Comparison of ENCODE assay signal across 1 cellular context in genomic region chr15:90860942-90861675, GRCh38.
TF ChIP-seq lines count a peak whose summit lies in the region.

No MANE protein-coding gene starts in this region.

TF ChIP-seq in HepG2, 621 proteins besides CTCF, POLR2A, EP300 and RAD21 (continued from another document and continues in another):
- TF ChIP-seq CSRNP2 (CRISPR knock-in tag; conservative IDR thresholded peaks at IDR 0.05; ENCODE audit: low read depth) (no peak), GTF3A (CRISPR knock-in tag; conservative IDR thresholded peaks at IDR 0.05) (no peak), ZNF574 (CRISPR knock-in tag; IDR thresholded peaks at IDR 0.05) (no peak), TRAFD1 (CRISPR knock-in tag; IDR thresholded peaks at IDR 0.05; ENCODE audit: borderline replicate concordance) (no peak), ZBTB20 (CRISPR knock-in tag; IDR thresholded peaks at IDR 0.05; ENCODE audit: borderline replicate concordance, low read depth) (no peak), ZBTB8A (CRISPR knock-in tag; IDR thresholded peaks at IDR 0.05; ENCODE audit: borderline replicate concordance, low read depth) (no peak), ZNF510 (CRISPR knock-in tag; IDR thresholded peaks at IDR 0.05; ENCODE audit: low read depth) (no peak), SIN3B (IDR thresholded peaks at IDR 0.05; ENCODE audit: low read length) (no peak), ZNF557 (CRISPR knock-in tag; IDR thresholded peaks at IDR 0.05) (no peak), ZNF24 (IDR thresholded peaks at IDR 0.05) (0 out of 2 replicates have a peak, but pooled peaks have one; percentile 41), ZNF501 (CRISPR knock-in tag; IDR thresholded peaks at IDR 0.05) (no peak), ZNF547 (CRISPR knock-in tag; IDR thresholded peaks at IDR 0.05) (no peak), ZSCAN29 (CRISPR knock-in tag; conservative IDR thresholded peaks at IDR 0.05) (no peak), AKAP8 (CRISPR knock-in tag; IDR thresholded peaks at IDR 0.05) (no peak), HDAC1 (CRISPR knock-in tag; IDR thresholded peaks at IDR 0.05) (peak; percentile 51; the same call in 1 of the 2 replicates), CC2D1A (CRISPR knock-in tag; IDR thresholded peaks at IDR 0.05) (no peak), ZSCAN25 (CRISPR knock-in tag; IDR thresholded peaks at IDR 0.05) (no peak), SRF (IDR thresholded peaks at IDR 0.05; ENCODE audit: low read depth, low read length) (no peak), ELF1 (CRISPR knock-in tag; IDR thresholded peaks at IDR 0.05) (no peak), ZNF432 (CRISPR knock-in tag; IDR thresholded peaks at IDR 0.05; ENCODE audit: borderline replicate concordance) (no peak), PCBP1 (IDR thresholded peaks at IDR 0.05; ENCODE audit: borderline replicate concordance, low read depth, low read length) (no peak), RBM39 (IDR thresholded peaks at IDR 0.05; ENCODE audit: low read depth, low read length, poor library complexity, severe bottlenecking) (no peak), ZNF75D (CRISPR knock-in tag; IDR thresholded peaks at IDR 0.05; ENCODE audit: borderline replicate concordance) (no peak), DMTF1 (CRISPR knock-in tag; IDR thresholded peaks at IDR 0.05) (no peak), FOXM1 (CRISPR knock-in tag; IDR thresholded peaks at IDR 0.05) (no peak), TRIM24 (CRISPR knock-in tag; IDR thresholded peaks at IDR 0.05) (no peak), ZNF354B (CRISPR knock-in tag; IDR thresholded peaks at IDR 0.05) (no peak), TERF1 (CRISPR knock-in tag; IDR thresholded peaks at IDR 0.05) (no peak), MEF2D (CRISPR knock-in tag; IDR thresholded peaks at IDR 0.05) (0 out of 2 replicates have a peak, but pooled peaks have one; percentile 50), ETV6 (CRISPR knock-in tag; conservative IDR thresholded peaks at IDR 0.05) (no peak), SKIL (CRISPR knock-in tag; IDR thresholded peaks at IDR 0.05; ENCODE audit: borderline replicate concordance) (peak; percentile 86), ZNF720 (CRISPR knock-in tag; IDR thresholded peaks at IDR 0.05) (no peak), RFX3 (CRISPR knock-in tag; IDR thresholded peaks at IDR 0.05) (no peak), E2F5 (CRISPR knock-in tag; conservative IDR thresholded peaks at IDR 0.05) (no peak), ZNF331 (CRISPR knock-in tag; IDR thresholded peaks at IDR 0.05) (peak; percentile 89), ZNF747 (CRISPR knock-in tag; IDR thresholded peaks at IDR 0.05; ENCODE audit: borderline replicate concordance) (no peak), RNF2 (conservative IDR thresholded peaks at IDR 0.05; ENCODE audit: low read depth) (no peak), NFYC (CRISPR knock-in tag; IDR thresholded peaks at IDR 0.05) (peak; percentile 26; the same call in 1 of the 2 replicates), ZNF772 (CRISPR knock-in tag; IDR thresholded peaks at IDR 0.05) (no peak), JUNB (CRISPR knock-in tag; IDR thresholded peaks at IDR 0.05; ENCODE audit: borderline replicate concordance) (peak; percentile 87; the same call in 1 of the 2 replicates), SUZ12 (IDR thresholded peaks at IDR 0.05; ENCODE audit: low read depth, low read length) (no peak), RXRA (CRISPR knock-in tag; IDR thresholded peaks at IDR 0.05) (peak; percentile 44; the same call in 1 of the 2 replicates), ATF7 (IDR thresholded peaks at IDR 0.05) (peak; percentile 52; the same call in 1 of the 2 replicates), ATF7 (CRISPR knock-in tag; IDR thresholded peaks at IDR 0.05) (no peak), ZHX2 (IDR thresholded peaks at IDR 0.05; ENCODE audit: low read depth) (peak; percentile 51; the same call in 1 of the 2 replicates), ZHX2 (CRISPR knock-in tag; IDR thresholded peaks at IDR 0.05; ENCODE audit: borderline replicate concordance) (no peak; the same call in 1 of the 2 replicates), ZNF101 (CRISPR knock-in tag; IDR thresholded peaks at IDR 0.05; ENCODE audit: borderline replicate concordance, low read depth) (no peak), GPN1 (CRISPR knock-in tag; IDR thresholded peaks at IDR 0.05; ENCODE audit: borderline replicate concordance) (no peak), ZNF775 (CRISPR knock-in tag; IDR thresholded peaks at IDR 0.05; ENCODE audit: borderline replicate concordance) (peak; percentile 82), ZNF20 (CRISPR knock-in tag; IDR thresholded peaks at IDR 0.05) (no peak), ZIK1 (CRISPR knock-in tag; IDR thresholded peaks at IDR 0.05; ENCODE audit: borderline replicate concordance, low read depth) (no peak), HDAC2 (CRISPR knock-in tag; IDR thresholded peaks at IDR 0.05) (peak; percentile 79), MXD4 (CRISPR knock-in tag; IDR thresholded peaks at IDR 0.05) (no peak), SOX6 (IDR thresholded peaks at IDR 0.05) (no peak), SOX6 (CRISPR knock-in tag; IDR thresholded peaks at IDR 0.05) (peak; percentile 90)
